In genomic region chr1:221834698-221835538, GRCh38 we compare ENCODE assay signal across 1 cellular context.
TF ChIP-seq lines count a peak whose summit lies in the region.

No MANE protein-coding gene starts in this region.

TF ChIP-seq in HepG2, 621 proteins besides CTCF, POLR2A, EP300 and RAD21 (continued from another document and continues in another):
- TF ChIP-seq ZMYM4 (CRISPR knock-in tag; IDR thresholded peaks at IDR 0.05) (peak; percentile 42; the same call in 1 of the 2 replicates), ATAD3A (CRISPR knock-in tag; IDR thresholded peaks at IDR 0.05) (no peak), RXRA (CRISPR knock-in tag; IDR thresholded peaks at IDR 0.05) (no peak), RFX3 (CRISPR knock-in tag; IDR thresholded peaks at IDR 0.05) (no peak), CEBPB (IDR thresholded peaks at IDR 0.05; ENCODE audit: borderline replicate concordance, low read depth, low read length) (peak; percentile 88), ZNF7 (CRISPR knock-in tag; IDR thresholded peaks at IDR 0.05) (no peak), EZH2 (conservative IDR thresholded peaks at IDR 0.05; ENCODE audit: low read depth, low read length) (no peak), ELK4 (CRISPR knock-in tag; IDR thresholded peaks at IDR 0.05; ENCODE audit: borderline replicate concordance) (no peak), KAT2B (IDR thresholded peaks at IDR 0.05; ENCODE audit: borderline replicate concordance, low read depth, low read length) (peak; percentile 40; the same call in 1 of the 2 replicates), ZNF143 (CRISPR knock-in tag; IDR thresholded peaks at IDR 0.05) (no peak), ZNF574 (CRISPR knock-in tag; IDR thresholded peaks at IDR 0.05) (no peak), ZNF260 (CRISPR knock-in tag; IDR thresholded peaks at IDR 0.05; ENCODE audit: borderline replicate concordance, low read depth) (no peak), KDM3A (CRISPR knock-in tag; IDR thresholded peaks at IDR 0.05; ENCODE audit: low read depth) (no peak), FOXA3 (CRISPR knock-in tag; IDR thresholded peaks at IDR 0.05) (peak; percentile 81; the same call in 1 of the 2 replicates), ZNF607 (CRISPR knock-in tag; IDR thresholded peaks at IDR 0.05; ENCODE audit: borderline replicate concordance) (no peak), ATF4 (CRISPR knock-in tag; IDR thresholded peaks at IDR 0.05) (peak in 1 of 2 experiments; percentile 55; a peak in 1 of 4 replicates), MXI1 (IDR thresholded peaks at IDR 0.05; ENCODE audit: borderline replicate concordance, low read depth, low read length) (no peak), ZBTB21 (CRISPR knock-in tag; IDR thresholded peaks at IDR 0.05) (no peak), TIGD3 (CRISPR knock-in tag; IDR thresholded peaks at IDR 0.05; ENCODE audit: borderline replicate concordance) (no peak), SOX6 (IDR thresholded peaks at IDR 0.05) (no peak), SOX6 (CRISPR knock-in tag; IDR thresholded peaks at IDR 0.05) (peak; percentile 64), KAT8 (CRISPR knock-in tag; IDR thresholded peaks at IDR 0.05) (no peak), CERS6 (CRISPR knock-in tag; IDR thresholded peaks at IDR 0.05) (no peak), HBP1 (CRISPR knock-in tag; IDR thresholded peaks at IDR 0.05; ENCODE audit: low read depth) (no peak), ZNF225 (CRISPR knock-in tag; IDR thresholded peaks at IDR 0.05) (no peak), KIAA2018 (CRISPR knock-in tag; IDR thresholded peaks at IDR 0.05; ENCODE audit: borderline replicate concordance) (no peak), FOXP4 (CRISPR knock-in tag; IDR thresholded peaks at IDR 0.05) (0 out of 2 replicates have a peak, but pooled peaks have one; percentile 39), MZF1 (CRISPR knock-in tag; IDR thresholded peaks at IDR 0.05; ENCODE audit: borderline replicate concordance) (no peak)
- TF ChIP-seq, protein P1, sequence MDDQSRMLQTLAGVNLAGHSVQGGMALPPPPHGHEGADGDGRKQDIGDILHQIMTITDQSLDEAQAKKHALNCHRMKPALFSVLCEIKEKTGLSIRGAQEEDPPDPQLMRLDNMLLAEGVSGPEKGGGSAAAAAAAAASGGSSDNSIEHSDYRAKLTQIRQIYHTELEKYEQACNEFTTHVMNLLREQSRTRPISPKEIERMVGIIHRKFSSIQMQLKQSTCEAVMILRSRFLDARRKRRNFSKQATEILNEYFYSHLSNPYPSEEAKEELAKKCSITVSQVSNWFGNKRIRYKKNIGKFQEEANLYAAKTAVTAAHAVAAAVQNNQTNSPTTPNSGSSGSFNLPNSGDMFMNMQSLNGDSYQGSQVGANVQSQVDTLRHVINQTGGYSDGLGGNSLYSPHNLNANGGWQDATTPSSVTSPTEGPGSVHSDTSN (CRISPR knock-in tag; IDR thresholded peaks at IDR 0.05; ENCODE audit: borderline replicate concordance): no peak
- TF ChIP-seq, protein P2, sequence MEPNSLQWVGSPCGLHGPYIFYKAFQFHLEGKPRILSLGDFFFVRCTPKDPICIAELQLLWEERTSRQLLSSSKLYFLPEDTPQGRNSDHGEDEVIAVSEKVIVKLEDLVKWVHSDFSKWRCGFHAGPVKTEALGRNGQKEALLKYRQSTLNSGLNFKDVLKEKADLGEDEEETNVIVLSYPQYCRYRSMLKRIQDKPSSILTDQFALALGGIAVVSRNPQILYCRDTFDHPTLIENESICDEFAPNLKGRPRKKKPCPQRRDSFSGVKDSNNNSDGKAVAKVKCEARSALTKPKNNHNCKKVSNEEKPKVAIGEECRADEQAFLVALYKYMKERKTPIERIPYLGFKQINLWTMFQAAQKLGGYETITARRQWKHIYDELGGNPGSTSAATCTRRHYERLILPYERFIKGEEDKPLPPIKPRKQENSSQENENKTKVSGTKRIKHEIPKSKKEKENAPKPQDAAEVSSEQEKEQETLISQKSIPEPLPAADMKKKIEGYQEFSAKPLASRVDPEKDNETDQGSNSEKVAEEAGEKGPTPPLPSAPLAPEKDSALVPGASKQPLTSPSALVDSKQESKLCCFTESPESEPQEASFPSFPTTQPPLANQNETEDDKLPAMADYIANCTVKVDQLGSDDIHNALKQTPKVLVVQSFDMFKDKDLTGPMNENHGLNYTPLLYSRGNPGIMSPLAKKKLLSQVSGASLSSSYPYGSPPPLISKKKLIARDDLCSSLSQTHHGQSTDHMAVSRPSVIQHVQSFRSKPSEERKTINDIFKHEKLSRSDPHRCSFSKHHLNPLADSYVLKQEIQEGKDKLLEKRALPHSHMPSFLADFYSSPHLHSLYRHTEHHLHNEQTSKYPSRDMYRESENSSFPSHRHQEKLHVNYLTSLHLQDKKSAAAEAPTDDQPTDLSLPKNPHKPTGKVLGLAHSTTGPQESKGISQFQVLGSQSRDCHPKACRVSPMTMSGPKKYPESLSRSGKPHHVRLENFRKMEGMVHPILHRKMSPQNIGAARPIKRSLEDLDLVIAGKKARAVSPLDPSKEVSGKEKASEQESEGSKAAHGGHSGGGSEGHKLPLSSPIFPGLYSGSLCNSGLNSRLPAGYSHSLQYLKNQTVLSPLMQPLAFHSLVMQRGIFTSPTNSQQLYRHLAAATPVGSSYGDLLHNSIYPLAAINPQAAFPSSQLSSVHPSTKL (CRISPR knock-in tag; IDR thresholded peaks at IDR 0.05): peak; percentile 59
